1 cellular context compared by ENCODE assay signal in the genomic region with DNA sequence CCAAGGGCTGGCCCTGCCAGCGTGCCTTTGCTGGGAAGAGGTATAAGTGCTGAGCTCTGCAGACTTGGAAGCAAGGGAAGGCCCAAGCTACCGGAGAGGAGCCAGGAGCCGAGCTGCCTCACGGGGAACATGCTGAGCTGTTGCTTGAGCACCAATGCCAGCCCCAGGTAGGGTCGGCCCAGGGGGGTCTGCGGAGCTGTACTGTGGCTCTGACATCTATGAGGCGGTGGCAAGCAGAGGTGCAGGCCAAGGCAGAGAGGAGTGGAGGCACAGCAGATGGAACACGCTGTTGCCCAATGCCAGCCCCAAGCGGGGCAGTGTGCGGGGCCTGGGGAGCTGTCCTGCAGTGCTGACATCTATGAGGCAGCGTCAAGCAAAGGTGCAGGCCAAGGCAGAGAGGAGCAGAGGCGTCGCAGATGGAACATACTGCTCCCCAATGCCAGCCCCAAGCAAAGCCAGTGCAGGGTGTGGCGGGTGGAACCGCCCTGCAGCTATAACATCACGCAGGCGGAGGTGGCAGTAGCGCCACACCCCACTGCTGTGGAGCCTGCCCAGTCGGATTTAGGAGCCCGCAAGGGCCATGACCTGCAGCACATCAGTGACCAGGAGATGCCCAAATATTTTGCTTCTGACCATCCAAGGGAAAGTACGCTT.
A peak's percentile ranks its signal among the peaks of the same experiment; 100 is the strongest.
TF ChIP-seq lines count a peak whose summit lies in the region.

No MANE protein-coding gene starts in this region.

TF ChIP-seq in HEK293, 187 proteins besides CTCF, POLR2A, EP300 and RAD21 (continued from another document):
- TF ChIP-seq REST (tag by site-specific recombination; IDR thresholded peaks at IDR 0.05), result peak; percentile 49; the same call in 1 of the 2 replicates
- TF ChIP-seq, protein P1, sequence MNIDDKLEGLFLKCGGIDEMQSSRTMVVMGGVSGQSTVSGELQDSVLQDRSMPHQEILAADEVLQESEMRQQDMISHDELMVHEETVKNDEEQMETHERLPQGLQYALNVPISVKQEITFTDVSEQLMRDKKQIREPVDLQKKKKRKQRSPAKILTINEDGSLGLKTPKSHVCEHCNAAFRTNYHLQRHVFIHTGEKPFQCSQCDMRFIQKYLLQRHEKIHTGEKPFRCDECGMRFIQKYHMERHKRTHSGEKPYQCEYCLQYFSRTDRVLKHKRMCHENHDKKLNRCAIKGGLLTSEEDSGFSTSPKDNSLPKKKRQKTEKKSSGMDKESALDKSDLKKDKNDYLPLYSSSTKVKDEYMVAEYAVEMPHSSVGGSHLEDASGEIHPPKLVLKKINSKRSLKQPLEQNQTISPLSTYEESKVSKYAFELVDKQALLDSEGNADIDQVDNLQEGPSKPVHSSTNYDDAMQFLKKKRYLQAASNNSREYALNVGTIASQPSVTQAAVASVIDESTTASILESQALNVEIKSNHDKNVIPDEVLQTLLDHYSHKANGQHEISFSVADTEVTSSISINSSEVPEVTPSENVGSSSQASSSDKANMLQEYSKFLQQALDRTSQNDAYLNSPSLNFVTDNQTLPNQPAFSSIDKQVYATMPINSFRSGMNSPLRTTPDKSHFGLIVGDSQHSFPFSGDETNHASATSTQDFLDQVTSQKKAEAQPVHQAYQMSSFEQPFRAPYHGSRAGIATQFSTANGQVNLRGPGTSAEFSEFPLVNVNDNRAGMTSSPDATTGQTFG (tag by site-specific recombination; IDR thresholded peaks at IDR 0.05; ENCODE audit: borderline replicate concordance), result no peak
